In the genomic region with DNA sequence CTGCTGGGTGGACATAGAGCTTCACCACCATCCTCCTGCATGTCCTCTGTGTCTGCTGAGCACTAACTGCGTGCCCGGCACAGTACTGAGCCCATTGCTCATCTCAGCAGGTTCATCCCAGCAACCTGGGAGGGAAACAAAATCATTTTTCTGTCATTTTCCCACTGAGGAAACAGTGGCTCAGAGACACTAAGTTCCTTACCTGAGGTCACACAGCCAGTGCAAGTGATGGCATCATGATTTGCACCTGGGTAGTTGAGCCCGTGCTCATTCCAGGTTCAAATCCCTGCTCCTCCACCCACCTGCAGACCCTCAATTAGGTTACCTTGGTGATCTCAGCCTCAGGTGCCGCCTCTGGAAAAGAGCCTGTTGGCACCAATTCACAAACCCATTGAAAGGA, we compare ENCODE assay signal across 1 cellular context.
TF ChIP-seq lines count a peak whose summit lies in the region.

No MANE protein-coding gene starts in this region.

TF ChIP-seq in HepG2, 621 proteins besides CTCF, POLR2A, EP300 and RAD21:
- peak; percentile 73 for TF ChIP-seq ZNF768 (CRISPR knock-in tag; IDR thresholded peaks at IDR 0.05)
- no peak for TF ChIP-seq ZNF770 (CRISPR knock-in tag; IDR thresholded peaks at IDR 0.05)
